In the genomic region with DNA sequence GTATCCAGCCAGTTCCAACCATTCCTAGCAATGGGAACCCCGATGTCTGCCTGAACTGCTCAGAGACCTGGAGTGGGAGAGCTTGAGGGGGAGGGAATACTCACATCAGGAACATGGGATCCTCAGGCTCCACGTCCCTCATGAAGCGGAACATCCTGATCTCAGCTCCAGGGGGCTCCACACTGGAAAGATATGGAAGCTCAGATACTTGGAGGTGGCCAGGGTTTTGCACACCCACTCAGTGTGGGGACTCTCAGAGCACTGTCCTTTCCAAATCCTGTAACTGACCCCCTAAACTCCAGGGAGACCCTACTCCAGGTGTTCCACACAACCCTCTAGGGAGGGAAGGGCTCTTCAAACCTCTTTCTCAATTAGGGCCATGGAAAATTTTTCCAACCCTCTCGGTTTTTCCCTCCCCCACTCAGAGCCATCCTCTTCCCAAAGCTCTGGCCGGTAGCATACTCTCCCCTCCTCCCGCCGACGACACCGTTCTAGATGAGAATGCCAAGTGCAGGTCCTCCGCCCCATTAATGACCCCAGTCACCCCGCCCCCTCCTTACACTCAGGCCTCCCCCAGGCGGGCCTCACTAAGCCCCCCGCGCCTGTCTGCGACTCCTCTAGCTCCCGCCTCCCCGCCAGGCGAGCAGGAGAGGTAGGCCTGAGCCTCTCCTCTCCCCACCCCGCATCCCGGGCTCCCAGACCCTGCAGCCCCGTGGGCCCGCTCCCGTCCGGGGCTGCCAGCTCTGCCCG, we compare ENCODE assay signal across 8 cellular contexts. TPM values are rescaled to one million over a fixed set of nuclear protein-coding genes. Genes with fewer than 3 reads are reported as not detected.
A peak's percentile ranks its signal among the peaks of the same experiment; 100 is the strongest.
DNase-seq lines count a peak whose midpoint lies in the region; ATAC-seq and TF ChIP-seq lines count a peak whose summit lies in the region.

No MANE protein-coding gene starts in this region.

- TF ChIP-seq CTCF in breast epithelium (IDR thresholded peaks at IDR 0.05): no peak
- TF ChIP-seq CTCF in kidney epithelial cell (IDR thresholded peaks at IDR 0.05; ENCODE audit: insufficient read depth, low read length, poor library complexity, severe bottlenecking): peak; percentile 47

- H3K9ac ChIP-seq in NT2/D1 (ENCODE audit: insufficient read length, low read depth): peak overlapping the region; percentile 100

- H3K36me3 ChIP-seq in NT2/D1 (ENCODE audit: insufficient read depth, insufficient read length, low read length) (peaks cover 50% of the 10 kb centered on the region), breast epithelium (peaks cover 20% of the 10 kb centered on the region), kidney epithelial cell (ENCODE audit: control insufficient read depth, insufficient read depth, low read length) (peaks cover 1% of the 10 kb centered on the region)

- no peak for TF ChIP-seq POLR2A in breast epithelium (IDR thresholded peaks at IDR 0.05)

- H3K27ac ChIP-seq in breast epithelium: peak overlapping the region; percentile 98 to 99

- H3K4me1 ChIP-seq in NT2/D1 (ENCODE audit: insufficient read depth, insufficient read length) (peaks cover 12% of the 10 kb centered on the region), breast epithelium (peaks cover 0 to 9% of the 10 kb centered on the region in 2 donors)

- intact Hi-C loops in breast epithelium (cut with DNase I; ENCODE audit: low total_unique reads): no loop called here

- ATAC-seq in GM21717 (IDR thresholded peaks at IDR 0.05; ENCODE audit: unreplicated experiment): peak; percentile 2

- H3K9me3 ChIP-seq in NT2/D1 (ENCODE audit: insufficient read depth, low read length) (no peaks in the 10 kb centered on the region), breast epithelium (no peaks in the 10 kb centered on the region)

- peak; percentile 79 for DNase-seq in AG08396 (ENCODE audit: low spot score)
- peak; percentile 80 for DNase-seq in NT2/D1 (ENCODE audit: low read depth, low spot score)
- peak in 1 of 2 donors; percentile 45 for DNase-seq in breast epithelium (ENCODE audit: low spot score in 2 of 2)
- no peak for DNase-seq in kidney epithelial cell (ENCODE audit: low read depth)
- peak; percentile 40 to 48 for DNase-seq in stimulated activated CD4-positive, alpha-beta T cell treated with anti-CD3 and anti-CD28 coated beads, Interleukin-2, amount 100 ng/mL, for 24 hours
- DNase-seq in NOMO-1 treated with dmso at 0.1 percent for 144 hours (lab: John Stamatoyannopoulos, UW; ENCODE audit: unreplicated experiment): no peak
- no peak for DNase-seq in SIG-M5 (lab: John Stamatoyannopoulos, UW)

- H3K4me3 ChIP-seq in NT2/D1 (ENCODE audit: insufficient read length, low read depth) (peak overlapping the region; percentile 99), breast epithelium (peak overlapping the region; percentile 82 to 98 (median 94)), kidney epithelial cell (ENCODE audit: low read depth, low read length) (peak overlapping the region; percentile 95)

- H3K27me3 ChIP-seq in NT2/D1 (ENCODE audit: insufficient read depth, insufficient read length) (no peaks in the 10 kb centered on the region), breast epithelium (no peaks in the 10 kb centered on the region), kidney epithelial cell (ENCODE audit: control insufficient read depth, insufficient read depth, low read length) (no peaks in the 10 kb centered on the region)

RNA-seq across cellular contexts. Expression of a gene that starts 0.6 kb away (rescaled TPM):
- total RNA-seq in breast epithelium: 100 to 1,000 TPM; 130 to 168 (median 159) TPM
- 190 and 216 TPM in 2 replicates for total RNA-seq in kidney epithelial cell

RNA-seq across cellular contexts. Expression of a gene that starts 13.8 kb away (rescaled TPM):
- total RNA-seq in breast epithelium (100 to 1,000 TPM in 1 of 3 donors, 10 to 100 TPM in 2; 70.9 to 101 (median 85.8) TPM), kidney epithelial cell (169 and 193 TPM in 2 replicates)

RNA-seq across cellular contexts. Expression of a gene that starts 20.0 kb away (rescaled TPM):
- total RNA-seq in breast epithelium (1 to 10 TPM in 1 of 3 donors, under 1 TPM in 2; 0.44 to 1.3 (median 0.80) TPM), kidney epithelial cell (not detected in 2 replicates)

RNA-seq across cellular contexts. Expression of a gene that starts 28.5 kb away (rescaled TPM):
- total RNA-seq in breast epithelium (10 to 100 TPM; 52.1 to 72.2 (median 59.9) TPM), kidney epithelial cell (65.2 and 69.1 TPM in 2 replicates)

RNA-seq across cellular contexts. Expression of a gene that starts 37.0 kb away (rescaled TPM):
- 10 to 100 TPM in 2 of 3 donors, 1 to 10 TPM in 1; 5.9 to 29.0 (median 11.0) TPM for total RNA-seq in breast epithelium
- total RNA-seq in kidney epithelial cell: 0.08 TPM in 1 of 2 replicates, not detected in the other

Comparison
In these comparisons a context has a peak if more than half of its experiments do, and no peak if none do; other contexts are left out.
1. DNase-seq: peak in AG08396 (single experiment), NT2/D1 (single experiment) and stimulated activated CD4-positive, alpha-beta T cell treated with anti-CD3 and anti-CD28 coated beads, Interleukin-2, amount 100 ng/mL, for 24 hours (2 of 2); none in kidney epithelial cell (single experiment), NOMO-1 treated with dmso at 0.1 percent for 144 hours (single experiment) and SIG-M5 (single experiment).
2. Peak in every context shown above with its lines, with median percentiles within 50 percentile points of each other: H3K4me3 ChIP-seq.